In the genomic region with DNA sequence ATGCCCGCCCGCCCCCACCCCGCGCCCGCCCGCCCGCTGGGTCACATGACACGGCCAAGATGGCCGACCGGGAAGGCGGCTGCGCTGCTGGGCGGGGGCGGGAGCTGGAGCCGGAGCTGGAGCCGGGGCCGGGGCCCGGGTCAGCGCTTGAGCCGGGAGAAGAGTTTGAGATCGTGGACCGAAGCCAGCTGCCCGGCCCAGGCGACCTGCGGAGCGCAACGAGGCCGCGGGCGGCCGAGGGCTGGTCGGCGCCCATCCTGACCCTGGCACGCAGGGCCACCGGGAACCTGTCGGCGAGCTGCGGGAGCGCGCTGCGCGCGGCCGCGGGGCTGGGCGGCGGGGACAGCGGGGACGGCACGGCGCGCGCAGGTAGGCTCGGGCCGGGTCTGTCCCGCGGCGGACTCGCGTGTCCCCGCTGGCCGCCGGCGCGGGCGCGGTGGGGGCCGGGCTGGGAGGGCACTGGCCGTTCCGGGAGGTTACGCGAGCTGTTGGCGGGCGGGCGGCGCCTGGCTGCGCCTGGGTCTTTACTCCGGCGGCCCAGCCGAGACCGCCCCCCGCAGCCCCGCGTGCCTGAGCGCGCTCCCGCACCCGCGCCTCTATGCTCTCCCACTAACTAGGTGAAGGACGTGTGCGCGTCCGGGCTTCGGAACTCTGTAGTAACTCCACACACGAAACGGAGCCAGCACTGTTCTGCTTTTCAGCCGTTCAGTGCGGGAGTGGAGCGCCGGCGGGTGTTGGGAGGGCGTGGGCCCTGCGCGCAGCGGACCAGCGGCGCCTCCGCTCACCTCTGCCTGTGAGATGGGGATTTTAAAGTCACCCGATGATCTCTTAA, we compare ENCODE assay signal across 1 cellular context.
TF ChIP-seq lines count a peak whose summit lies in the region.

A gene with protein sequence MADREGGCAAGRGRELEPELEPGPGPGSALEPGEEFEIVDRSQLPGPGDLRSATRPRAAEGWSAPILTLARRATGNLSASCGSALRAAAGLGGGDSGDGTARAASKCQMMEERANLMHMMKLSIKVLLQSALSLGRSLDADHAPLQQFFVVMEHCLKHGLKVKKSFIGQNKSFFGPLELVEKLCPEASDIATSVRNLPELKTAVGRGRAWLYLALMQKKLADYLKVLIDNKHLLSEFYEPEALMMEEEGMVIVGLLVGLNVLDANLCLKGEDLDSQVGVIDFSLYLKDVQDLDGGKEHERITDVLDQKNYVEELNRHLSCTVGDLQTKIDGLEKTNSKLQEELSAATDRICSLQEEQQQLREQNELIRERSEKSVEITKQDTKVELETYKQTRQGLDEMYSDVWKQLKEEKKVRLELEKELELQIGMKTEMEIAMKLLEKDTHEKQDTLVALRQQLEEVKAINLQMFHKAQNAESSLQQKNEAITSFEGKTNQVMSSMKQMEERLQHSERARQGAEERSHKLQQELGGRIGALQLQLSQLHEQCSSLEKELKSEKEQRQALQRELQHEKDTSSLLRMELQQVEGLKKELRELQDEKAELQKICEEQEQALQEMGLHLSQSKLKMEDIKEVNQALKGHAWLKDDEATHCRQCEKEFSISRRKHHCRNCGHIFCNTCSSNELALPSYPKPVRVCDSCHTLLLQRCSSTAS (plus strand): TSS at position 44 of the 832 bp plus-strand sequence. CDS start 16 bp downstream, at position 60.

TF ChIP-seq in HEK293, 187 proteins besides CTCF, POLR2A, EP300 and RAD21 (continued from another document and continues in another):
- TF ChIP-seq, protein P1, sequence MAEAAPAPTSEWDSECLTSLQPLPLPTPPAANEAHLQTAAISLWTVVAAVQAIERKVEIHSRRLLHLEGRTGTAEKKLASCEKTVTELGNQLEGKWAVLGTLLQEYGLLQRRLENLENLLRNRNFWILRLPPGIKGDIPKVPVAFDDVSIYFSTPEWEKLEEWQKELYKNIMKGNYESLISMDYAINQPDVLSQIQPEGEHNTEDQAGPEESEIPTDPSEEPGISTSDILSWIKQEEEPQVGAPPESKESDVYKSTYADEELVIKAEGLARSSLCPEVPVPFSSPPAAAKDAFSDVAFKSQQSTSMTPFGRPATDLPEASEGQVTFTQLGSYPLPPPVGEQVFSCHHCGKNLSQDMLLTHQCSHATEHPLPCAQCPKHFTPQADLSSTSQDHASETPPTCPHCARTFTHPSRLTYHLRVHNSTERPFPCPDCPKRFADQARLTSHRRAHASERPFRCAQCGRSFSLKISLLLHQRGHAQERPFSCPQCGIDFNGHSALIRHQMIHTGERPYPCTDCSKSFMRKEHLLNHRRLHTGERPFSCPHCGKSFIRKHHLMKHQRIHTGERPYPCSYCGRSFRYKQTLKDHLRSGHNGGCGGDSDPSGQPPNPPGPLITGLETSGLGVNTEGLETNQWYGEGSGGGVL (tag by site-specific recombination; IDR thresholded peaks at IDR 0.05) = peak; percentile 44; the same call in 1 of the 2 replicates
- no peak for TF ChIP-seq ZNF248 (tag by site-specific recombination; IDR thresholded peaks at IDR 0.05)
- TF ChIP-seq ZBTB1 (tag by site-specific recombination; IDR thresholded peaks at IDR 0.05) = no peak
- TF ChIP-seq, protein P2, sequence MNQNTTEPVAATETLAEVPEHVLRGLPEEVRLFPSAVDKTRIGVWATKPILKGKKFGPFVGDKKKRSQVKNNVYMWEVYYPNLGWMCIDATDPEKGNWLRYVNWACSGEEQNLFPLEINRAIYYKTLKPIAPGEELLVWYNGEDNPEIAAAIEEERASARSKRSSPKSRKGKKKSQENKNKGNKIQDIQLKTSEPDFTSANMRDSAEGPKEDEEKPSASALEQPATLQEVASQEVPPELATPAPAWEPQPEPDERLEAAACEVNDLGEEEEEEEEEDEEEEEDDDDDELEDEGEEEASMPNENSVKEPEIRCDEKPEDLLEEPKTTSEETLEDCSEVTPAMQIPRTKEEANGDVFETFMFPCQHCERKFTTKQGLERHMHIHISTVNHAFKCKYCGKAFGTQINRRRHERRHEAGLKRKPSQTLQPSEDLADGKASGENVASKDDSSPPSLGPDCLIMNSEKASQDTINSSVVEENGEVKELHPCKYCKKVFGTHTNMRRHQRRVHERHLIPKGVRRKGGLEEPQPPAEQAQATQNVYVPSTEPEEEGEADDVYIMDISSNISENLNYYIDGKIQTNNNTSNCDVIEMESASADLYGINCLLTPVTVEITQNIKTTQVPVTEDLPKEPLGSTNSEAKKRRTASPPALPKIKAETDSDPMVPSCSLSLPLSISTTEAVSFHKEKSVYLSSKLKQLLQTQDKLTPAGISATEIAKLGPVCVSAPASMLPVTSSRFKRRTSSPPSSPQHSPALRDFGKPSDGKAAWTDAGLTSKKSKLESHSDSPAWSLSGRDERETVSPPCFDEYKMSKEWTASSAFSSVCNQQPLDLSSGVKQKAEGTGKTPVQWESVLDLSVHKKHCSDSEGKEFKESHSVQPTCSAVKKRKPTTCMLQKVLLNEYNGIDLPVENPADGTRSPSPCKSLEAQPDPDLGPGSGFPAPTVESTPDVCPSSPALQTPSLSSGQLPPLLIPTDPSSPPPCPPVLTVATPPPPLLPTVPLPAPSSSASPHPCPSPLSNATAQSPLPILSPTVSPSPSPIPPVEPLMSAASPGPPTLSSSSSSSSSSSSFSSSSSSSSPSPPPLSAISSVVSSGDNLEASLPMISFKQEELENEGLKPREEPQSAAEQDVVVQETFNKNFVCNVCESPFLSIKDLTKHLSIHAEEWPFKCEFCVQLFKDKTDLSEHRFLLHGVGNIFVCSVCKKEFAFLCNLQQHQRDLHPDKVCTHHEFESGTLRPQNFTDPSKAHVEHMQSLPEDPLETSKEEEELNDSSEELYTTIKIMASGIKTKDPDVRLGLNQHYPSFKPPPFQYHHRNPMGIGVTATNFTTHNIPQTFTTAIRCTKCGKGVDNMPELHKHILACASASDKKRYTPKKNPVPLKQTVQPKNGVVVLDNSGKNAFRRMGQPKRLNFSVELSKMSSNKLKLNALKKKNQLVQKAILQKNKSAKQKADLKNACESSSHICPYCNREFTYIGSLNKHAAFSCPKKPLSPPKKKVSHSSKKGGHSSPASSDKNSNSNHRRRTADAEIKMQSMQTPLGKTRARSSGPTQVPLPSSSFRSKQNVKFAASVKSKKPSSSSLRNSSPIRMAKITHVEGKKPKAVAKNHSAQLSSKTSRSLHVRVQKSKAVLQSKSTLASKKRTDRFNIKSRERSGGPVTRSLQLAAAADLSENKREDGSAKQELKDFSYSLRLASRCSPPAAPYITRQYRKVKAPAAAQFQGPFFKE (tag by site-specific recombination; IDR thresholded peaks at IDR 0.05; ENCODE audit: borderline replicate concordance) = peak; percentile 20; the same call in 1 of the 2 replicates
- no peak for TF ChIP-seq ZSCAN16 (tag by site-specific recombination; IDR thresholded peaks at IDR 0.05)
- no peak for TF ChIP-seq ZEB2 (tag by site-specific recombination; IDR thresholded peaks at IDR 0.05)
- TF ChIP-seq, protein P3, sequence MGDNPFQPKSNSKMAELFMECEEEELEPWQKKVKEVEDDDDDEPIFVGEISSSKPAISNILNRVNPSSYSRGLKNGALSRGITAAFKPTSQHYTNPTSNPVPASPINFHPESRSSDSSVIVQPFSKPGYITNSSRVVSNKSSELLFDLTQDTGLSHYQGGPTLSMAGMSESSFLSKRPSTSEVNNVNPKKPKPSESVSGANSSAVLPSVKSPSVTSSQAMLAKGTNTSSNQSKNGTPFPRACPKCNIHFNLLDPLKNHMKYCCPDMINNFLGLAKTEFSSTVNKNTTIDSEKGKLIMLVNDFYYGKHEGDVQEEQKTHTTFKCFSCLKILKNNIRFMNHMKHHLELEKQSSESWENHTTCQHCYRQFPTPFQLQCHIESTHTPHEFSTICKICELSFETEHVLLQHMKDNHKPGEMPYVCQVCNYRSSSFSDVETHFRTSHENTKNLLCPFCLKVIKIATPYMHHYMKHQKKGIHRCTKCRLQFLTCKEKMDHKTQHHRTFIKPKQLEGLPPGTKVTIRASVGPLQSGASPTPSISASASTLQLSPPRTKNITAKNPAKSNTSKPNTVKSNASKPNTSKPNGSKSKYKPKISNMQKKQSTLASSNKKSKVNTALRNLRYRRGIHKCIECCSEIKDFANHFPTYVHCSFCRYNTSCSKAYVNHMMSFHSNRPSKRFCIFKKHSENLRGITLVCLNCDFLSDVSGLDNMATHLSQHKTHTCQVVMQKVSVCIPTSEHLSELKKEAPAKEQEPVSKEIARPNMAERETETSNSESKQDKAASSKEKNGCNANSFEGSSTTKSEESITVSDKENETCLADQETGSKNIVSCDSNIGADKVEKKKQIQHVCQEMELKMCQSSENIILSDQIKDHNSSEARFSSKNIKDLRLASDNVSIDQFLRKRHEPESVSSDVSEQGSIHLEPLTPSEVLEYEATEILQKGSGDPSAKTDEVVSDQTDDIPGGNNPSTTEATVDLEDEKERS (tag by site-specific recombination; IDR thresholded peaks at IDR 0.05) = no peak
- TF ChIP-seq ZNF133 (tag by site-specific recombination; IDR thresholded peaks at IDR 0.05) = no peak
- TF ChIP-seq ZNF335 (tag by site-specific recombination; conservative IDR thresholded peaks at IDR 0.05) = peak; percentile 98
- TF ChIP-seq ZNF366 (tag by site-specific recombination; conservative IDR thresholded peaks at IDR 0.05) = no peak
- no peak for TF ChIP-seq ZNF175 (tag by site-specific recombination; IDR thresholded peaks at IDR 0.05)
- TF ChIP-seq, protein P4, sequence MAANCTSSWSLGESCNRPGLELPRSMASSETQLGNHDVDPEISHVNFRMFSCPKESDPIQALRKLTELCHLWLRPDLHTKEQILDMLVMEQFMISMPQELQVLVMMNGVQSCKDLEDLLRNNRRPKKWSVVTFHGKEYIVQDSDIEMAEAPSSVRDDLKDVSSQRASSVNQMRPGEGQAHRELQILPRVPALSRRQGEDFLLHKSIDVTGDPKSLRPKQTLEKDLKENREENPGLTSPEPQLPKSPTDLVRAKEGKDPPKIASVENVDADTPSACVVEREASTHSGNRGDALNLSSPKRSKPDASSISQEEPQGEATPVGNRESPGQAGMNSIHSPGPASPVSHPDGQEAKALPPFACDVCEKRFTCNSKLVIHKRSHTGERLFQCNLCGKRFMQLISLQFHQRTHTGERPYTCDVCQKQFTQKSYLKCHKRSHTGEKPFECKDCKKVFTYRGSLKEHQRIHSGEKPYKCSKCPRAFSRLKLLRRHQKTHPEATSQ (tag by site-specific recombination; IDR thresholded peaks at IDR 0.05) = no peak
- TF ChIP-seq MEIS1 (CRISPR knock-in tag; IDR thresholded peaks at IDR 0.05; ENCODE audit: borderline replicate concordance) = no peak
- TF ChIP-seq ZNF155 (tag by site-specific recombination; IDR thresholded peaks at IDR 0.05) = no peak
- TF ChIP-seq ZNF560 (tag by site-specific recombination; IDR thresholded peaks at IDR 0.05; ENCODE audit: borderline replicate concordance) = no peak
- TF ChIP-seq ZBTB48 (tag by site-specific recombination; IDR thresholded peaks at IDR 0.05) = no peak
- peak; percentile 100 for TF ChIP-seq ZNF10 (tag by site-specific recombination; IDR thresholded peaks at IDR 0.05)
- TF ChIP-seq IKZF3 (tag by site-specific recombination; IDR thresholded peaks at IDR 0.05) = no peak
- TF ChIP-seq KLF16 (tag by site-specific recombination; IDR thresholded peaks at IDR 0.05) = no peak
- no peak for TF ChIP-seq ZFP69B (tag by site-specific recombination; IDR thresholded peaks at IDR 0.05)
- no peak for TF ChIP-seq ZNF521 (tag by site-specific recombination; IDR thresholded peaks at IDR 0.05)
- peak; percentile 65 for TF ChIP-seq YY1 (tag by site-specific recombination; IDR thresholded peaks at IDR 0.05)
- TF ChIP-seq ZNF354C (tag by site-specific recombination; IDR thresholded peaks at IDR 0.05; ENCODE audit: borderline replicate concordance, low read depth) = no peak
- TF ChIP-seq ZNF394 (tag by site-specific recombination; IDR thresholded peaks at IDR 0.05; ENCODE audit: borderline replicate concordance) = no peak
- TF ChIP-seq SETDB1 (IDR thresholded peaks at IDR 0.05; ENCODE audit: insufficient read length, low read length) = no peak
- no peak for TF ChIP-seq ZNF544 (tag by site-specific recombination; IDR thresholded peaks at IDR 0.05)
- TF ChIP-seq ZNF37A (tag by site-specific recombination; IDR thresholded peaks at IDR 0.05) = no peak
- TF ChIP-seq ZNF416 (tag by site-specific recombination; IDR thresholded peaks at IDR 0.05) = no peak
- TF ChIP-seq, protein P5, sequence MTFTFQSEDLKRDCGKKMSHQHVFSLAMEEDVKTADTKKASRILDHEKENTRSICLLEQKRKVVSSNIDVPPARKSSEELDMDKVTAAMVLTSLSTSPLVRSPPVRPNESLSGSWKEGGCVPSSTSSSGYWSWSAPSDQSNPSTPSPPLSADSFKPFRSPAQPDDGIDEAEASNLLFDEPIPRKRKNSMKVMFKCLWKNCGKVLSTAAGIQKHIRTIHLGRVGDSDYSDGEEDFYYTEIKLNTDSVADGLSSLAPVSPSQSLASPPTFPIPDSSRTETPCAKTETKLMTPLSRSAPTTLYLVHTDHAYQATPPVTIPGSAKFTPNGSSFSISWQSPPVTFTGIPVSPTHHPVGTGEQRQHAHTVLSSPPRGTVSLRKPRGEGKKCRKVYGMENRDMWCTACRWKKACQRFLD (tag by site-specific recombination; IDR thresholded peaks at IDR 0.05) = no peak
- TF ChIP-seq ZNF132 (tag by site-specific recombination; IDR thresholded peaks at IDR 0.05; ENCODE audit: borderline replicate concordance) = no peak
- TF ChIP-seq ZIC2 (tag by site-specific recombination; IDR thresholded peaks at IDR 0.05) = 0 out of 2 replicates have a peak, but pooled peaks have one; percentile 23
- TF ChIP-seq, protein P6, sequence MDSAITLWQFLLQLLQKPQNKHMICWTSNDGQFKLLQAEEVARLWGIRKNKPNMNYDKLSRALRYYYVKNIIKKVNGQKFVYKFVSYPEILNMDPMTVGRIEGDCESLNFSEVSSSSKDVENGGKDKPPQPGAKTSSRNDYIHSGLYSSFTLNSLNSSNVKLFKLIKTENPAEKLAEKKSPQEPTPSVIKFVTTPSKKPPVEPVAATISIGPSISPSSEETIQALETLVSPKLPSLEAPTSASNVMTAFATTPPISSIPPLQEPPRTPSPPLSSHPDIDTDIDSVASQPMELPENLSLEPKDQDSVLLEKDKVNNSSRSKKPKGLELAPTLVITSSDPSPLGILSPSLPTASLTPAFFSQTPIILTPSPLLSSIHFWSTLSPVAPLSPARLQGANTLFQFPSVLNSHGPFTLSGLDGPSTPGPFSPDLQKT (IDR thresholded peaks at IDR 0.05; ENCODE audit: borderline replicate concordance, low read depth, low read length) = no peak
- TF ChIP-seq ZNF16 (tag by site-specific recombination; IDR thresholded peaks at IDR 0.05; ENCODE audit: low read depth) = no peak
- TF ChIP-seq KLF10 (tag by site-specific recombination; IDR thresholded peaks at IDR 0.05) = no peak; the same call in 1 of the 2 replicates
- TF ChIP-seq ZBTB20 (tag by site-specific recombination; IDR thresholded peaks at IDR 0.05) = peak; percentile 53; the same call in 1 of the 2 replicates
- TF ChIP-seq, protein P7, sequence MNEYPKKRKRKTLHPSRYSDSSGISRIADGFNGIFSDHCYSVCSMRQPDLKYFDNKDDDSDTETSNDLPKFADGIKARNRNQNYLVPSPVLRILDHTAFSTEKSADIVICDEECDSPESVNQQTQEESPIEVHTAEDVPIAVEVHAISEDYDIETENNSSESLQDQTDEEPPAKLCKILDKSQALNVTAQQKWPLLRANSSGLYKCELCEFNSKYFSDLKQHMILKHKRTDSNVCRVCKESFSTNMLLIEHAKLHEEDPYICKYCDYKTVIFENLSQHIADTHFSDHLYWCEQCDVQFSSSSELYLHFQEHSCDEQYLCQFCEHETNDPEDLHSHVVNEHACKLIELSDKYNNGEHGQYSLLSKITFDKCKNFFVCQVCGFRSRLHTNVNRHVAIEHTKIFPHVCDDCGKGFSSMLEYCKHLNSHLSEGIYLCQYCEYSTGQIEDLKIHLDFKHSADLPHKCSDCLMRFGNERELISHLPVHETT (tag by site-specific recombination; IDR thresholded peaks at IDR 0.05) = no peak
- TF ChIP-seq SP2 (tag by site-specific recombination; IDR thresholded peaks at IDR 0.05) = peak; percentile 39
- no peak for TF ChIP-seq ZNF707 (tag by site-specific recombination; IDR thresholded peaks at IDR 0.05)
- TF ChIP-seq SP7 (tag by site-specific recombination; IDR thresholded peaks at IDR 0.05) = no peak; the same call in 1 of the 2 replicates
- TF ChIP-seq ZNF112 (tag by site-specific recombination; IDR thresholded peaks at IDR 0.05) = no peak
- TF ChIP-seq ZNF2 (tag by site-specific recombination; IDR thresholded peaks at IDR 0.05) = peak; percentile 30; the same call in 1 of the 2 replicates
